In genomic region chr14:51006781-51007211, GRCh38 we compare ENCODE assay signal across 8 cellular contexts.
DNase-seq lines count a peak whose midpoint lies in the region; ATAC-seq and TF ChIP-seq lines count a peak whose summit lies in the region.

No MANE protein-coding gene starts in this region.

- no peaks in the 10 kb centered on the region for H4K20me1 ChIP-seq in PC-3 (ENCODE audit: low read length)

- TF ChIP-seq CTCF in PC-3 (conservative IDR thresholded peaks at IDR 0.05; ENCODE audit: low read depth, low read length) (no peak), fibroblast of pulmonary artery (IDR thresholded peaks at IDR 0.05; ENCODE audit: low read length, missing control alignments) (no peak), transverse colon (IDR thresholded peaks at IDR 0.05) (no peak)

- no peak overlapping the region for H3K27ac Mint-ChIP-seq in CD8-positive, alpha-beta memory T cell

- H3K27me3 ChIP-seq in PC-3 (ENCODE audit: low read length) = no peaks in the 10 kb centered on the region
- H3K27me3 ChIP-seq in transverse colon = no peaks in the 10 kb centered on the region
- H3K27me3 ChIP-seq in CD8-positive, alpha-beta memory T cell (ENCODE audit: insufficient read depth, low read length, poor library complexity, severe bottlenecking) = no peaks in the 10 kb centered on the region

- H3K4me3 ChIP-seq in PC-3 (ENCODE audit: low read length) = peak overlapping the region; percentile 6; the same call in 1 of the 2 replicates
- no peak overlapping the region for H3K4me3 ChIP-seq in fibroblast of pulmonary artery (replicated peaks; ENCODE audit: low read depth, low read length)
- H3K4me3 ChIP-seq in transverse colon = no peak overlapping the region
- H3K4me3 ChIP-seq in CD8-positive, alpha-beta memory T cell (ENCODE audit: low read length) = no peak overlapping the region

- H3K27ac ChIP-seq in PC-3 (ENCODE audit: low read length) (peak overlapping the region; percentile 75), transverse colon (peak overlapping the region in 1 of 4 donors; percentile 19)
- no peak overlapping the region for H3K27ac ChIP-seq in CD8-positive, alpha-beta memory T cell (ENCODE audit: low read depth, low read length)

- no peaks in the 10 kb centered on the region for H3K4me1 Mint-ChIP-seq in CD8-positive, alpha-beta memory T cell

- H3K9me2 ChIP-seq in PC-3 (replicated peaks; ENCODE audit: low read length) = no peaks in the 10 kb centered on the region

- no peaks in the 10 kb centered on the region for H3K36me3 ChIP-seq in PC-3 (ENCODE audit: low read depth, low read length)
- H3K36me3 ChIP-seq in transverse colon = no peaks in the 10 kb centered on the region
- no peaks in the 10 kb centered on the region for H3K36me3 ChIP-seq in CD8-positive, alpha-beta memory T cell (ENCODE audit: insufficient read depth, low read length)

- H3F3A ChIP-seq in PC-3 (ENCODE audit: low read length, unreplicated experiment) = peaks cover 6% of the 10 kb centered on the region

- in situ Hi-C loops in G401 (cut with HindIII; ENCODE audit: low sequenced_read_pairs) (no loop called here), transverse colon (cut with MboI; ENCODE audit: low pct_ligation_motif_present in 1 of 4, low pct_unique_long_range_greater_than_20kb in 1 of 4, low sequenced_read_pairs in 3 of 4) (no loop called here)

- 74 to 86% methylated on average over 4 of the region's 4 CpGs for WGBS in transverse colon (ENCODE audit: low coverage in 1 of 2), 2 donors

- POLR2A ChIA-PET in PC-3 (lab: Charles Lee; ENCODE audit: unreplicated experiment) = interaction anchor here (0.6 kb wide), 1 partner anchor 140 kb away, joined by 5 read pairs; no protein-coding TSS in a partner anchor
- POLR2A ChIA-PET in CD8-positive, alpha-beta memory T cell (lab: Charles Lee) = no interaction called here

- H3K9me3 Mint-ChIP-seq in CD8-positive, alpha-beta memory T cell = no peaks in the 10 kb centered on the region

- no peaks in the 10 kb centered on the region for H3K36me3 Mint-ChIP-seq in CD8-positive, alpha-beta memory T cell

- intact Hi-C loops in PC-3 (cut with micrococcal nuclease) (loop anchor here (5.0 kb wide), 1 partner anchor 211 kb away; no protein-coding TSS in a partner anchor), transverse colon (cut with DNase I; ENCODE audit: low total_unique reads) (loop anchor here (1.0 kb wide), 1 partner anchor 16 kb away; no protein-coding TSS in a partner anchor)

- BruUV-seq in PC-3 (replicated peaks; lab: Mats Ljungman, UMichigan) = no TSS peak

- no peak for TF ChIP-seq EP300 in transverse colon (IDR thresholded peaks at IDR 0.05; ENCODE audit: low read depth)

- peak overlapping the region; percentile 27 for H3K9ac ChIP-seq in PC-3 (ENCODE audit: low read length)

- no peak overlapping the region for H3K4me3 Mint-ChIP-seq in CD8-positive, alpha-beta memory T cell

- ATAC-seq in PC-3 = peak; percentile 77
- no peak for ATAC-seq in HG02970 (IDR thresholded peaks at IDR 0.05; ENCODE audit: low FRiP score, unreplicated experiment)
- no peak for ATAC-seq in GM18511 (IDR thresholded peaks at IDR 0.05; ENCODE audit: unreplicated experiment)

- H2AFZ ChIP-seq in PC-3 (ENCODE audit: low read length) = peak overlapping the region; percentile 9

- no peak for TF ChIP-seq POLR2A in transverse colon (IDR thresholded peaks at IDR 0.05)

- CTCF ChIA-PET in PC-3 (lab: Charles Lee) = no interaction called here
- CTCF ChIA-PET in CD8-positive, alpha-beta memory T cell (lab: Charles Lee) = no interaction called here

- peaks cover 0 to 2% of the 10 kb centered on the region in 2 donors for H3K27me3 Mint-ChIP-seq in CD8-positive, alpha-beta memory T cell

- peak overlapping the region; percentile 73 for H3K4me2 ChIP-seq in PC-3 (ENCODE audit: low read length)

- no peaks in the 10 kb centered on the region for H3K79me2 ChIP-seq in PC-3 (ENCODE audit: low read length)

- no peaks in the 10 kb centered on the region for H3K9me3 ChIP-seq in PC-3 (ENCODE audit: low read length)
- H3K9me3 ChIP-seq in transverse colon = no peaks in the 10 kb centered on the region
- H3K9me3 ChIP-seq in CD8-positive, alpha-beta memory T cell (ENCODE audit: low read length) = no peaks in the 10 kb centered on the region

- DNase-seq in G401 (ENCODE audit: low spot score) = peak; percentile 99
- peak; percentile 86 for DNase-seq in PC-3
- peak; percentile 60 for DNase-seq in fibroblast of pulmonary artery (ENCODE audit: low read depth)
- peak; percentile 89 for DNase-seq in putamen (ENCODE audit: low spot score)
- DNase-seq in transverse colon = no peak
- DNase-seq in CD8-positive, alpha-beta memory T cell = no peak

- peaks cover 45% of the 10 kb centered on the region for H3K4me1 ChIP-seq in PC-3 (ENCODE audit: insufficient read depth, low read length)
- H3K4me1 ChIP-seq in transverse colon = peaks cover 0 to 23% (median 11%) of the 10 kb centered on the region in 4 donors
- no peaks in the 10 kb centered on the region for H3K4me1 ChIP-seq in CD8-positive, alpha-beta memory T cell (ENCODE audit: insufficient read depth, low read length)

Comparison
In these comparisons a context has a peak if more than half of its experiments do, and no peak if none do; other contexts are left out.
1. DNase-seq: peak in G401 (single experiment), PC-3 (single experiment), fibroblast of pulmonary artery (single experiment) and putamen (single experiment); none in transverse colon (single experiment) and CD8-positive, alpha-beta memory T cell (0 of 5).